10 cellular contexts compared by ENCODE assay signal in the genomic region with DNA sequence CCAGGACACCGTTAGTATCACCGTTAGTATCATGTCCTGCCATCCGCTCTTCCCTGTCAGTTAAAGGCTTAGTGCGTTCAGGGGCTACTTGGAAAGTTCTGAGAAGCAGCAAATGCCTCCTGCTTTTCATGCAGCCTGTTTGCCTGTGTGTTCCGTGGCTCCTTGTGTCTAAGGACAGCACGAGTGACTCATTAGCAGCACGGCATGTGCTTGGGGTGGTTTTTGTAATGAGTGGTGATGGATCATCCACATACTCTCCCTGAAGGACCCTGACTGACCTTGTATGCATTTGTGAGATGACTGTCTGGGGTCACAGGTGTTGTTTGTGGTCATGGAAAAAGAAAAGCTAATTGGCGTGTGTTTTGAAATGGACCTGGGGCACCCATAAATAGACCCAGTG.
A peak's percentile ranks its signal among the peaks of the same experiment; 100 is the strongest.
DNase-seq lines count a peak whose midpoint lies in the region; ATAC-seq and TF ChIP-seq lines count a peak whose summit lies in the region.
"Had no signal": no experiment of that assay in that cellular context is flagged by ENCODE, and none has a peak within 500 bp of the region (broad histone marks: within the 10 kb centered on the region; RNA-seq: fewer than 3 reads in every experiment).

No MANE protein-coding gene starts in this region.

- no peaks in the 10 kb centered on the region for H3K9me2 ChIP-seq in GM23248 (ENCODE audit: insufficient read depth)

- H3K36me3 ChIP-seq in GM23248 (ENCODE audit: low read depth) (no peaks in the 10 kb centered on the region), body of pancreas (replicated peaks in 1 of 2; ENCODE audit: insufficient read depth in 1 of 2, low read depth in 2 of 2) (no peaks in the 10 kb centered on the region), right atrium auricular region (no peaks in the 10 kb centered on the region)

- peaks cover 81% of the 10 kb centered on the region for H3K79me2 ChIP-seq in GM23248 (ENCODE audit: insufficient read depth)

- H2AFZ ChIP-seq in GM23248 = peak overlapping the region; percentile 30; the same call in 1 of the 2 replicates

- H3K4me3 ChIP-seq in GM23248 (peak overlapping the region; percentile 28), body of pancreas (no peak overlapping the region), right atrium auricular region (no peak overlapping the region), skeletal muscle cell (ENCODE audit: low read depth, low read length) (no peak overlapping the region)

- no peak for TF ChIP-seq POLR2A in body of pancreas (IDR thresholded peaks at IDR 0.05)

- no peaks in the 10 kb centered on the region for H4K20me1 ChIP-seq in GM23248 (ENCODE audit: insufficient read depth)

- H3K27ac ChIP-seq in GM23248 = peak overlapping the region; percentile 90
- H3K27ac ChIP-seq in body of pancreas = peak overlapping the region; percentile 13 to 79 (median 66)
- peak overlapping the region; percentile 60 to 85 for H3K27ac ChIP-seq in right atrium auricular region

- H3K9me3 ChIP-seq in GM23248 (ENCODE audit: low read depth) (no peaks in the 10 kb centered on the region), body of pancreas (no peaks in the 10 kb centered on the region), right atrium auricular region (no peaks in the 10 kb centered on the region)

- H3K27me3 ChIP-seq in GM23248 (replicated peaks; ENCODE audit: insufficient read depth) (no peaks in the 10 kb centered on the region), body of pancreas (no peaks in the 10 kb centered on the region), right atrium auricular region (no peaks in the 10 kb centered on the region)

- WGBS in GM23248 (ENCODE audit: low coverage in 1 of 2, low lambda C conversion rate in 2 of 2, missing lambda C conversion rate in 2 of 2), 2 experiments = 4 to 9% methylated on average over 8 of the region's 8 CpGs
- WGBS in body of pancreas, 2 donors = 65 to 69% methylated on average over 8 of the region's 8 CpGs

- DNase-seq in GM23248 (peak; percentile 97), body of pancreas (peak in 3 of 4 donors; percentile 53 to 64 (median 55)), right atrium auricular region (ENCODE audit: low spot score) (no peak), skeletal muscle cell (ENCODE audit: low read depth) (peak; percentile 78), NCI-H526 treated with DMSO at 0.1 percent for 48 hours (lab: John Stamatoyannopoulos, UW) (no peak), left colon (no peak)
- DNase-seq: activated naive CD4-positive, alpha-beta T cell treated with anti-CD3 and anti-CD28 coated beads for 36 hours; nephron progenitor cell had no signal

- H3K4me2 ChIP-seq in GM23248 (ENCODE audit: unreplicated experiment) = peak overlapping the region; percentile 70

- in situ Hi-C loops in GM23248 (cut with MboI) = loop anchor here (25.0 kb wide), 3 partner anchors 169 to 919 kb away; no protein-coding TSS in a partner anchor

- ATAC-seq in body of pancreas = peak; percentile 36
- ATAC-seq in HG02840 (IDR thresholded peaks at IDR 0.05; ENCODE audit: low FRiP score, unreplicated experiment) = no peak
- no peak for ATAC-seq in HG02759 (IDR thresholded peaks at IDR 0.05; ENCODE audit: unreplicated experiment)
- no peak for ATAC-seq in left colon

- H3K4me1 ChIP-seq in GM23248 (ENCODE audit: insufficient read depth) (peaks cover 34% of the 10 kb centered on the region), body of pancreas (peaks cover 98% of the 10 kb centered on the region), right atrium auricular region (peaks cover 0 to 56% of the 10 kb centered on the region in 2 donors)

- H3K9ac ChIP-seq in GM23248 = peak overlapping the region; percentile 73

- peaks cover 28% of the 10 kb centered on the region for H3F3A ChIP-seq in GM23248 (ENCODE audit: insufficient read depth)

- TF ChIP-seq CTCF in body of pancreas (IDR thresholded peaks at IDR 0.05) (no peak), right atrium auricular region (IDR thresholded peaks at IDR 0.05) (no peak)

- intact Hi-C loops in body of pancreas (cut with DNase I) (no loop called here), left colon (cut with DNase I, micrococcal nuclease) (loop anchor here in 1 of 2 donors (10.0 kb wide), 1 partner anchor 216 kb away; no protein-coding TSS in a partner anchor)

Comparison
In these comparisons a context has a peak if more than half of its experiments do, and no peak if none do; other contexts are left out.
1. DNase-seq: peak in GM23248 (single experiment), body of pancreas (3 of 4) and skeletal muscle cell (single experiment); none in right atrium auricular region (single experiment), NCI-H526 treated with DMSO at 0.1 percent for 48 hours (single experiment) and left colon (0 of 2).
2. Peak in every context shown above with its lines, with median percentiles within 50 percentile points of each other: H3K27ac ChIP-seq.